ENCODE assay signal across 33 cellular contexts in the genomic region with DNA sequence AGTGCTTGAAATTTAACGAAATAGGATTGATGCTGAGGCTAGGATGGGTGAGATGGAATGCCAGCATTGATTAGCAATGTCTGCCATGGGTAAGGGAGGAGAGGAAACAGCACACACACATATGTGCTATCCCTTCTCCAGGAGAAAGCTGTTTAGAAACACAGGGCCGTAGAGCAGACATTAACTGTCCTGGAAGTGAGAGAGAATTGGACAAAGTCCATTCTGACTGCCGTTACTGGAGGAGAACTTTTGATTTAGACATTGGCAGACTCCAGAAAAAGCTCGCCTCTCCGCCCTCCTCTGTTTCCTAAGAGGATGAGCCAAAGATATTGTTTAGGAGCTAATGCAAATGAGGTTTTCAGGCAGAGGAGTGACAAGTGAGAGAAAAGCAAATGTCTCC.
"Had no signal": no experiment of that assay in that cellular context is flagged by ENCODE, and none has a peak within 500 bp of the region (broad histone marks: within the 10 kb centered on the region; RNA-seq: fewer than 3 reads in every experiment).

No MANE protein-coding gene starts in this region.

- H3K4me3 ChIP-seq: SJCRH30, SK-N-MC had no signal

- H3K36me3 Mint-ChIP-seq: activated naive CD8-positive, alpha-beta T cell treated with anti-CD3 and anti-CD28 coated beads for 36 hours had no signal

- H3K9ac ChIP-seq: KMS-11 had no signal

- H3K4me2 ChIP-seq: KMS-11 had no signal

- FAIRE-seq: TTC549 had no signal

- H3K9me3 Mint-ChIP-seq: activated CD4-positive, alpha-beta T cell treated with anti-CD3 and anti-CD28 coated beads, Interleukin-2, amount 10 ng/mL, durations not matched to agents 24 days and 14 days; activated CD8-positive, alpha-beta T cell treated with anti-CD3 and anti-CD28 coated beads for 36 hours; activated naive CD8-positive, alpha-beta T cell treated with anti-CD3 and anti-CD28 coated beads for 36 hours; T-helper 2 cell treated with Interferon-gamma antibody and Interleukin-4, amounts not matched to agents 5 μg/mL and 100 μg/mL, for 36 hours had no signal

- H3K27me3 Mint-ChIP-seq: activated CD4-positive, alpha-beta T cell treated with anti-CD3 and anti-CD28 coated beads, Interleukin-2, amount 10 ng/mL, durations not matched to agents 24 days and 14 days had no signal

- H3K27me3 ChIP-seq: brain microvascular endothelial cell had no signal

- H3K4me1 ChIP-seq: SJCRH30 had no signal

- DNase-seq: activated CD4-positive, alpha-beta T cell treated with anti-CD3 and anti-CD28 coated beads, Interleukin-2, amount 10 ng/mL, durations not matched to agents 24 days and 14 days; activated CD4-positive, alpha-beta T cell treated with anti-CD3 and anti-CD28 coated beads, Interleukin-2, amount 50 U/mL, for 4 hours; activated CD8-positive, alpha-beta T cell treated with anti-CD3 and anti-CD28 coated beads for 36 hours; activated effector memory CD4-positive, alpha-beta T cell treated with anti-CD3 and anti-CD28 coated beads, Interleukin-2, amount 50 U/mL, for 16 hours; activated naive CD4-positive, alpha-beta T cell; activated naive CD4-positive, alpha-beta T cell treated with anti-CD3 and anti-CD28 coated beads, Interleukin-2, amount 50 U/mL, for 16 hours; activated naive CD8-positive, alpha-beta T cell treated with anti-CD3 and anti-CD28 coated beads for 36 hours; activated T-cell treated with anti-CD3 and anti-CD28 coated beads, Interleukin-2, amount 50 U/mL, for 1 hour; activated T-cell treated with anti-CD3 and anti-CD28 coated beads, Interleukin-2, amount 50 U/mL, for 72 hours; amniotic stem cell; aorta; brain microvascular endothelial cell; central memory CD4-positive, alpha-beta T cell; NCI-H1092 treated with DMSO at 0.1 percent for 48 hours; NCI-H1417; NCI-H146; NCI-H187 treated with DMSO at 0.1 percent for 48 hours; NCI-H2081; NCI-H2171 treated with DMSO at 0.1 percent for 48 hours; NCI-H2227 treated with DMSO at 0.1 percent for 48 hours; NCI-H446; NCI-H510A treated with DMSO at 0.1 percent for 48 hours; NCI-H526 treated with DMSO at 0.1 percent for 48 hours; NCI-H774; SHP77; SJCRH30 had no signal

- ATAC-seq: activated CD8-positive, alpha-beta T cell treated with anti-CD3 and anti-CD28 coated beads for 36 hours; activated T-cell treated with anti-CD3 and anti-CD28 coated beads, Interleukin-2, amount 50 U/mL, for 72 hours; activated T-helper 17 cell treated with anti-CD3 and anti-CD28 coated beads, Interleukin-2, amount 50 U/mL, for 72 hours; Panc1 had no signal

- H3K27ac ChIP-seq: brain microvascular endothelial cell, KMS-11, SJCRH30, SK-N-MC had no signal

- H3K9me3 ChIP-seq: SJCRH30 had no signal

- H3K27ac Mint-ChIP-seq: activated CD4-positive, alpha-beta T cell treated with anti-CD3 and anti-CD28 coated beads, Interleukin-2, amount 10 ng/mL, durations not matched to agents 24 days and 14 days; activated CD8-positive, alpha-beta T cell treated with anti-CD3 and anti-CD28 coated beads for 36 hours; activated naive CD8-positive, alpha-beta T cell treated with anti-CD3 and anti-CD28 coated beads for 36 hours; activated T-cell treated with anti-CD3 and anti-CD28 coated beads, Interleukin-2, amount 50 U/mL, for 72 hours; activated T-helper 17 cell treated with anti-CD3 and anti-CD28 coated beads, Interleukin-2, amount 50 U/mL, for 72 hours; T-helper 1 cell treated with Interleukin-12 subunit alpha and Interleukin-12 subunit beta and Interleukin-4 antibody, amounts not matched to agents 30 μg/mL and 1 μg/mL, for 36 hours; T-helper 2 cell treated with Interferon-gamma antibody and Interleukin-4, amounts not matched to agents 5 μg/mL and 100 μg/mL, for 36 hours had no signal

- H3K4me3 Mint-ChIP-seq: activated CD4-positive, alpha-beta T cell treated with anti-CD3 and anti-CD28 coated beads, Interleukin-2, amount 10 ng/mL, durations not matched to agents 24 days and 14 days; activated CD8-positive, alpha-beta T cell treated with anti-CD3 and anti-CD28 coated beads for 36 hours; activated naive CD8-positive, alpha-beta T cell treated with anti-CD3 and anti-CD28 coated beads for 36 hours; activated T-cell treated with anti-CD3 and anti-CD28 coated beads, Interleukin-2, amount 50 U/mL, for 72 hours; activated T-helper 17 cell treated with anti-CD3 and anti-CD28 coated beads, Interleukin-2, amount 50 U/mL, for 72 hours; T-helper 1 cell treated with Interleukin-12 subunit alpha and Interleukin-12 subunit beta and Interleukin-4 antibody, amounts not matched to agents 30 μg/mL and 1 μg/mL, for 36 hours; T-helper 2 cell treated with Interferon-gamma antibody and Interleukin-4, amounts not matched to agents 5 μg/mL and 100 μg/mL, for 36 hours had no signal

- H3K4me1 Mint-ChIP-seq: activated CD4-positive, alpha-beta T cell treated with anti-CD3 and anti-CD28 coated beads, Interleukin-2, amount 10 ng/mL, durations not matched to agents 24 days and 14 days; activated naive CD8-positive, alpha-beta T cell treated with anti-CD3 and anti-CD28 coated beads for 36 hours; activated T-helper 17 cell treated with anti-CD3 and anti-CD28 coated beads, Interleukin-2, amount 50 U/mL, for 72 hours had no signal

- H3K36me3 ChIP-seq: brain microvascular endothelial cell, SJCRH30 had no signal
